In genomic region chr1:173867753-173868265, GRCh38 we compare ENCODE assay signal across 8 cellular contexts. TPM values are rescaled to one million over a fixed set of nuclear protein-coding genes. Genes with fewer than 3 reads are reported as not detected.
DNase-seq lines count a peak whose midpoint lies in the region; ATAC-seq and TF ChIP-seq lines count a peak whose summit lies in the region.

TSS of gene GAS5 (minus strand) at chr1:173867989.

- no peaks in the 10 kb centered on the region for H3K9me3 ChIP-seq in mucosa of rectum (ENCODE audit: control insufficient read depth in 2 of 2, low read length in 2 of 2)

- H3K4me3 Mint-ChIP-seq in IgD-negative memory B cell: peak within 1 kb of the TSS; percentile 90 to 97 (median 96)
- peak within 1 kb of the TSS; percentile 97 for H3K4me3 Mint-ChIP-seq in activated T-cell treated with anti-CD3 and anti-CD28 coated beads, Interleukin-2, amount 50 U/mL, for 24 hours

- peaks cover 1% of the 10 kb centered on the region for H3K36me3 Mint-ChIP-seq in IgD-negative memory B cell
- peaks cover 74% of the 10 kb centered on the region for H3K36me3 Mint-ChIP-seq in activated T-cell treated with anti-CD3 and anti-CD28 coated beads, Interleukin-2, amount 50 U/mL, for 24 hours (ENCODE audit: low read depth)

- DNase-seq in DMS 273 (lab: John Stamatoyannopoulos, UW; ENCODE audit: unreplicated experiment): peak; percentile 100
- DNase-seq in OCI-M2 (lab: John Stamatoyannopoulos, UW; ENCODE audit: unreplicated experiment): peak; percentile 82
- DNase-seq in activated T-cell treated with anti-CD3 and anti-CD28 coated beads, Interleukin-2, amount 50 U/mL, for 24 hours: peak; percentile 99
- peak; percentile 94 for DNase-seq in epithelial cell of proximal tubule (ENCODE audit: low read depth)
- peak; percentile 99 for DNase-seq in stimulated activated CD8-positive, alpha-beta memory T cell treated with anti-CD3 and anti-CD28 coated beads, Interleukin-4, amount 100 ng/mL, for 48 hours

- peak within 1 kb of the TSS; percentile 76 to 94 for H3K9ac ChIP-seq in mucosa of rectum (ENCODE audit: low read depth in 1 of 2, low read length in 2 of 2)

- peak; percentile 63 for ATAC-seq in GM21526 (IDR thresholded peaks at IDR 0.05; ENCODE audit: low FRiP score, unreplicated experiment)

- TF ChIP-seq CTCF in epithelial cell of proximal tubule (conservative IDR thresholded peaks at IDR 0.05; ENCODE audit: low read depth, low read length): no peak

- peaks cover 56 to 61% (median 60%) of the 10 kb centered on the region in 3 donors for H3K4me1 Mint-ChIP-seq in IgD-negative memory B cell
- H3K4me1 Mint-ChIP-seq in activated T-cell treated with anti-CD3 and anti-CD28 coated beads, Interleukin-2, amount 50 U/mL, for 24 hours (ENCODE audit: low read depth): peaks cover 63% of the 10 kb centered on the region

- H3K36me3 ChIP-seq in mucosa of rectum (ENCODE audit: control insufficient read depth in 2 of 2, insufficient read depth in 2 of 2, low read length in 2 of 2): peaks cover 33 to 38% of the 10 kb centered on the region in 2 donors

- H3K27ac ChIP-seq in mucosa of rectum (ENCODE audit: low read depth in 2 of 2, low read length in 2 of 2): peak within 1 kb of the TSS; percentile 98 to 99

- peak within 1 kb of the TSS; percentile 89 to 99 (median 94) for H3K27ac Mint-ChIP-seq in IgD-negative memory B cell
- peak within 1 kb of the TSS; percentile 100 for H3K27ac Mint-ChIP-seq in activated T-cell treated with anti-CD3 and anti-CD28 coated beads, Interleukin-2, amount 50 U/mL, for 24 hours

- peak within 1 kb of the TSS; percentile 94 for H3K4me3 ChIP-seq in epithelial cell of proximal tubule (ENCODE audit: low read depth, low read length)
- H3K4me3 ChIP-seq in mucosa of rectum (ENCODE audit: low read length in 2 of 2): peak within 1 kb of the TSS; percentile 93 to 98

- no peaks in the 10 kb centered on the region for H3K9me3 Mint-ChIP-seq in IgD-negative memory B cell
- H3K9me3 Mint-ChIP-seq in activated T-cell treated with anti-CD3 and anti-CD28 coated beads, Interleukin-2, amount 50 U/mL, for 24 hours: no peaks in the 10 kb centered on the region

- no peaks in the 10 kb centered on the region for H3K27me3 Mint-ChIP-seq in IgD-negative memory B cell
- no peaks in the 10 kb centered on the region for H3K27me3 Mint-ChIP-seq in activated T-cell treated with anti-CD3 and anti-CD28 coated beads, Interleukin-2, amount 50 U/mL, for 24 hours

- H3K4me1 ChIP-seq in mucosa of rectum (ENCODE audit: control insufficient read depth in 2 of 2, insufficient read depth in 2 of 2, low read length in 2 of 2): peaks cover 25 to 28% of the 10 kb centered on the region in 2 donors

- no peaks in the 10 kb centered on the region for H3K27me3 ChIP-seq in mucosa of rectum (ENCODE audit: control insufficient read depth in 2 of 2, insufficient read depth in 2 of 2, low read length in 2 of 2)

RNA-seq across cellular contexts. Expression of gene GAS5, which starts in this region (rescaled TPM):
- 307 TPM for polyA plus RNA-seq in IgD-negative memory B cell
- total RNA-seq in epithelial cell of proximal tubule: 319 and 645 TPM in 2 replicates

Comparison
In these comparisons a context has a peak if more than half of its experiments do, and no peak if none do; other contexts are left out.
1. Peak in every context shown above with its lines: DNase-seq, ATAC-seq, H3K4me3 ChIP-seq and H3K27ac ChIP-seq.